ENCODE assay signal across 9 cellular contexts in the genomic region with DNA sequence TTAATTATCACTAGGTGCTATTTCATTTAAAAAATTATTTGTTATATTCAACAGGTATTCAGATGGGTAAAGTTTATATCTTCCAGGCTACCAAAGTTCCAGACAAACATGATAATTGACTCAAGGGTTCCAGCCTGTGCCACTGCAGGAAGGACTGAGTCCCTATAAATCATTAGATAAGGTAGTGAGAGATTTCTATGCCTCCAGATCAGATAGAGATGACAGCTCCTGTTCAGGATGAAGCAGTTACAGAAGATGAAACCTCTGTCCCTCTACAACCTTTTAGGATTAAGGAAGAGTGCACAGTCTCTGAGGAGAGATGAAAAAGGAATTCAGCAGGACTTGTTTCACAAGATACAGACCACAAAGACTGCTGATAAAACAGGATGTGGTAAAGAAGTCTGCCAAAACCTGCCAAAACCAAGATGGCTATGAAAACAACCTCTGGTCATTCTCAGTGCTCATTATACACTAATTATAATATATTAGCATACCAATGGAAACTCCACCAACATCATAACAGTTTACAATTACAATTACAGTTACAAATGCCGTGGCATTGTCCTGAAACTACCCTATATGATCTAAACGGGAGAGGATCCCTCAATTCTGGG.
DNase-seq lines count a peak whose midpoint lies in the region; ATAC-seq, FAIRE-seq and TF ChIP-seq lines count a peak whose summit lies in the region.
"Had no signal": no experiment of that assay in that cellular context is flagged by ENCODE, and none has a peak within 500 bp of the region (broad histone marks: within the 10 kb centered on the region; RNA-seq: fewer than 3 reads in every experiment).

No MANE protein-coding gene starts in this region.

- no peaks in the 10 kb centered on the region for H3K36me3 Mint-ChIP-seq in osteocyte (ENCODE audit: unreplicated experiment)

- H3K27me3 Mint-ChIP-seq in osteocyte (ENCODE audit: unreplicated experiment), result peaks cover 13% of the 10 kb centered on the region

- H3K4me1 ChIP-seq in heart left ventricle (peaks cover 0 to 18% (median 6%) of the 10 kb centered on the region in 12 donors), right atrium auricular region (peaks cover 0 to 8% of the 10 kb centered on the region in 2 donors), K562 (replicated peaks in 1 of 2; ENCODE audit: control insufficient read depth in 2 of 2, insufficient read depth in 2 of 2, low read length in 2 of 2) (peaks cover 0 to 6% of the 10 kb centered on the region in 2 experiments; a peak in 1 of 5 replicates), skeletal muscle tissue (ENCODE audit: control insufficient read depth in 3 of 3, insufficient read depth in 3 of 3, low read length in 3 of 3) (peaks cover 5 to 10% (median 7%) of the 10 kb centered on the region in 3 donors)

- no peaks in the 10 kb centered on the region for H3K79me2 ChIP-seq in K562 (ENCODE audit: control insufficient read depth, insufficient read depth, low read length)

- H3K9ac ChIP-seq in K562 (ENCODE audit: insufficient read depth in 1 of 2, low read depth in 2 of 2, low read length in 2 of 2) (no peak overlapping the region), skeletal muscle tissue (ENCODE audit: low read depth in 1 of 3, low read length in 3 of 3) (peak overlapping the region in 2 of 3 donors; percentile 5 to 34)

- TF ChIP-seq RAD21 in K562 (CRISPR knock-in tag; conservative IDR thresholded peaks at IDR 0.05 in 1 of 2, IDR thresholded peaks at IDR 0.05 in 1 of 2), result no peak

- no TSS peak for BruUV-seq in K562 (replicated peaks; lab: Mats Ljungman, UMichigan)

- ATAC-seq in heart left ventricle (peak in 2 of 4 donors; percentile 7 to 31), K562 (no peak; the same call in 2 of the 3 replicates)

- WGBS in heart left ventricle, 4 donors, result 32 to 52% (median 51%) methylated on average over 2 of the region's 2 CpGs
- WGBS in K562 (ENCODE audit: insufficient coverage, low coverage, missing lambda C conversion rate), result 0% methylated on average over 2 of the region's 2 CpGs

- H3K4me3 Mint-ChIP-seq in osteocyte (ENCODE audit: unreplicated experiment), result no peak overlapping the region

- H3K4me1 Mint-ChIP-seq in osteocyte (ENCODE audit: unreplicated experiment), result peaks cover 7% of the 10 kb centered on the region

- no peak for TF ChIP-seq POLR2A in heart left ventricle (IDR thresholded peaks at IDR 0.05)
- no peak for TF ChIP-seq POLR2A in K562 (conservative IDR thresholded peaks at IDR 0.05)

- no peak overlapping the region for H3K27ac Mint-ChIP-seq in osteocyte (ENCODE audit: unreplicated experiment)

- DNase-seq in heart left ventricle (no peak), right atrium auricular region (ENCODE audit: low spot score) (no peak), KBM-7 (peak; percentile 72), K562 (ENCODE audit: extremely low read depth in 1 of 4, low spot score in 3 of 4) (no peak), substantia nigra (lab: John Stamatoyannopoulos, UW) (no peak), osteocyte (ENCODE audit: extremely low spot score, unreplicated experiment) (no peak), HUDEP-2 (lab: John Stamatoyannopoulos, UW; ENCODE audit: unreplicated experiment in 76 of 76) (no peak)

- H3K36me3 ChIP-seq in heart left ventricle, result no peaks in the 10 kb centered on the region
- H3K36me3 ChIP-seq in right atrium auricular region, result no peaks in the 10 kb centered on the region
- H3K36me3 ChIP-seq in K562 (ENCODE audit: control insufficient read depth, insufficient read depth, low read length), result no peaks in the 10 kb centered on the region
- no peaks in the 10 kb centered on the region for H3K36me3 ChIP-seq in skeletal muscle tissue (ENCODE audit: control insufficient read depth in 3 of 3, insufficient read depth in 3 of 3, low read length in 3 of 3)

- peak overlapping the region; percentile 61 for H2AFZ ChIP-seq in K562 (ENCODE audit: low read depth, low read length)

- H3K27ac ChIP-seq in heart left ventricle (peak overlapping the region in 8 of 12 donors; percentile 15 to 66 (median 57)), right atrium auricular region (no peak overlapping the region), K562 (ENCODE audit: extremely low read depth, low read depth, low read length) (no peak overlapping the region), skeletal muscle tissue (ENCODE audit: low read depth, low read length) (peak overlapping the region; percentile 51), substantia nigra (ENCODE audit: low read depth, low read length, poor library complexity, severe bottlenecking) (no peak overlapping the region)

- no peaks in the 10 kb centered on the region for H3K9me1 ChIP-seq in K562 (ENCODE audit: control insufficient read depth, insufficient read depth, low read length)

- TF ChIP-seq CTCF in heart left ventricle (IDR thresholded peaks at IDR 0.05) (no peak), right atrium auricular region (IDR thresholded peaks at IDR 0.05) (no peak), K562 (IDR thresholded peaks at IDR 0.05 in 2 of 3, conservative IDR thresholded peaks at IDR 0.05 in 1 of 3; ENCODE audit: insufficient read depth in 2 of 3, low read depth in 1 of 3, low read length in 3 of 3) (no peak), osteocyte (IDR thresholded peaks at IDR 0.05) (no peak)

- no peaks in the 10 kb centered on the region for H3K9me3 ChIP-seq in heart left ventricle
- H3K9me3 ChIP-seq in right atrium auricular region, result no peaks in the 10 kb centered on the region
- H3K9me3 ChIP-seq in K562 (replicated peaks; ENCODE audit: control insufficient read depth, insufficient read depth, low read depth, low read length), result no peaks in the 10 kb centered on the region
- no peaks in the 10 kb centered on the region for H3K9me3 ChIP-seq in skeletal muscle tissue (ENCODE audit: control insufficient read depth in 3 of 3, low read length in 3 of 3)

- no peak for TF ChIP-seq EP300 in K562 (IDR thresholded peaks at IDR 0.05; ENCODE audit: low read length)

- H3K4me2 ChIP-seq in K562 (ENCODE audit: insufficient read depth, low read length), result peak overlapping the region; percentile 6; the same call in 1 of the 2 replicates

- in situ Hi-C loops in KBM-7 (cut with MboI; ENCODE audit: low pct_unique_long_range_greater_than_20kb, low sequenced_read_pairs), result no loop called here
- in situ Hi-C loops in K562 (cut with MboI), result no loop called here

- H3K27me3 ChIP-seq in heart left ventricle (no peaks in the 10 kb centered on the region), right atrium auricular region (no peaks in the 10 kb centered on the region), K562 (ENCODE audit: control insufficient read depth in 2 of 2, insufficient read depth in 2 of 2, low read length in 2 of 2) (no peaks in the 10 kb centered on the region), skeletal muscle tissue (ENCODE audit: control insufficient read depth in 3 of 3, insufficient read depth in 3 of 3, low read length in 3 of 3) (no peaks in the 10 kb centered on the region)

- no peak for FAIRE-seq in K562 (lab: Jason Lieb, UNC)
- FAIRE-seq: G401.6 had no signal

- no peaks in the 10 kb centered on the region for H3K9me3 Mint-ChIP-seq in osteocyte (ENCODE audit: unreplicated experiment)

- no peaks in the 10 kb centered on the region for H4K20me1 ChIP-seq in K562 (replicated peaks; ENCODE audit: control insufficient read depth, insufficient read depth, low read length)

- intact Hi-C loops in heart left ventricle (cut with DNase I) (no loop called here), K562 (cut with micrococcal nuclease) (no loop called here)

- POLR2A ChIA-PET in K562 (lab: Yijun Ruan, JAX), result interaction anchor here (0.6 kb wide), 1 partner anchor 16 kb away, joined by 3 read pairs; no protein-coding TSS in a partner anchor

- CTCF ChIA-PET in K562 (lab: Yijun Ruan, JAX; ENCODE audit: low intra/inter-chr PET ratio), result no interaction called here

- H3K4me3 ChIP-seq in heart left ventricle (peak overlapping the region in 4 of 12 donors; percentile 9 to 34 (median 13)), right atrium auricular region (no peak overlapping the region), K562 (no peak overlapping the region), skeletal muscle tissue (ENCODE audit: low read length in 3 of 3) (peak overlapping the region; percentile 1 to 67 (median 23))

TF ChIP-seq in K562, 482 proteins besides CTCF, POLR2A, EP300 and RAD21 (continues in another document):
- TF ChIP-seq ZKSCAN3 (CRISPR knock-in tag; IDR thresholded peaks at IDR 0.05), result no peak
- TF ChIP-seq, protein P1, sequence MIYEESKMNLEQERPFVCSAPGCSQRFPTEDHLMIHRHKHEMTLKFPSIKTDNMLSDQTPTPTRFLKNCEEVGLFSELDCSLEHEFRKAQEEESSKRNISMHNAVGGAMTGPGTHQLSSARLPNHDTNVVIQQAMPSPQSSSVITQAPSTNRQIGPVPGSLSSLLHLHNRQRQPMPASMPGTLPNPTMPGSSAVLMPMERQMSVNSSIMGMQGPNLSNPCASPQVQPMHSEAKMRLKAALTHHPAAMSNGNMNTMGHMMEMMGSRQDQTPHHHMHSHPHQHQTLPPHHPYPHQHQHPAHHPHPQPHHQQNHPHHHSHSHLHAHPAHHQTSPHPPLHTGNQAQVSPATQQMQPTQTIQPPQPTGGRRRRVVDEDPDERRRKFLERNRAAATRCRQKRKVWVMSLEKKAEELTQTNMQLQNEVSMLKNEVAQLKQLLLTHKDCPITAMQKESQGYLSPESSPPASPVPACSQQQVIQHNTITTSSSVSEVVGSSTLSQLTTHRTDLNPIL (CRISPR knock-in tag; IDR thresholded peaks at IDR 0.05), result no peak
- no peak for TF ChIP-seq PHF8 (IDR thresholded peaks at IDR 0.05; ENCODE audit: borderline replicate concordance, low read length)
- no peak for TF ChIP-seq CREBBP (IDR thresholded peaks at IDR 0.05; ENCODE audit: low read depth, low read length)
- TF ChIP-seq ARNT (IDR thresholded peaks at IDR 0.05), result no peak
- TF ChIP-seq, protein P2, sequence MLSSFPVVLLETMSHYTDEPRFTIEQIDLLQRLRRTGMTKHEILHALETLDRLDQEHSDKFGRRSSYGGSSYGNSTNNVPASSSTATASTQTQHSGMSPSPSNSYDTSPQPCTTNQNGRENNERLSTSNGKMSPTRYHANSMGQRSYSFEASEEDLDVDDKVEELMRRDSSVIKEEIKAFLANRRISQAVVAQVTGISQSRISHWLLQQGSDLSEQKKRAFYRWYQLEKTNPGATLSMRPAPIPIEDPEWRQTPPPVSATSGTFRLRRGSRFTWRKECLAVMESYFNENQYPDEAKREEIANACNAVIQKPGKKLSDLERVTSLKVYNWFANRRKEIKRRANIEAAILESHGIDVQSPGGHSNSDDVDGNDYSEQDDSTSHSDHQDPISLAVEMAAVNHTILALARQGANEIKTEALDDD (IDR thresholded peaks at IDR 0.05), result no peak
- TF ChIP-seq, protein P3, sequence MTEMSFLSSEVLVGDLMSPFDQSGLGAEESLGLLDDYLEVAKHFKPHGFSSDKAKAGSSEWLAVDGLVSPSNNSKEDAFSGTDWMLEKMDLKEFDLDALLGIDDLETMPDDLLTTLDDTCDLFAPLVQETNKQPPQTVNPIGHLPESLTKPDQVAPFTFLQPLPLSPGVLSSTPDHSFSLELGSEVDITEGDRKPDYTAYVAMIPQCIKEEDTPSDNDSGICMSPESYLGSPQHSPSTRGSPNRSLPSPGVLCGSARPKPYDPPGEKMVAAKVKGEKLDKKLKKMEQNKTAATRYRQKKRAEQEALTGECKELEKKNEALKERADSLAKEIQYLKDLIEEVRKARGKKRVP (CRISPR knock-in tag; IDR thresholded peaks at IDR 0.05), result no peak

Comparison
In these comparisons a context has a peak if more than half of its experiments do, and no peak if none do; other contexts are left out.
1. H3K27ac ChIP-seq: peak in heart left ventricle (8 of 12) and skeletal muscle tissue (single experiment); none in right atrium auricular region (0 of 2), K562 (single experiment) and substantia nigra (single experiment).
2. H3K4me3 ChIP-seq: peak in skeletal muscle tissue (3 of 3); none in right atrium auricular region (0 of 2) and K562 (single experiment).
3. H3K9ac ChIP-seq: peak in skeletal muscle tissue (2 of 3); none in K562 (0 of 2).